ENCODE assay signal across 1 cellular context in the genomic region with DNA sequence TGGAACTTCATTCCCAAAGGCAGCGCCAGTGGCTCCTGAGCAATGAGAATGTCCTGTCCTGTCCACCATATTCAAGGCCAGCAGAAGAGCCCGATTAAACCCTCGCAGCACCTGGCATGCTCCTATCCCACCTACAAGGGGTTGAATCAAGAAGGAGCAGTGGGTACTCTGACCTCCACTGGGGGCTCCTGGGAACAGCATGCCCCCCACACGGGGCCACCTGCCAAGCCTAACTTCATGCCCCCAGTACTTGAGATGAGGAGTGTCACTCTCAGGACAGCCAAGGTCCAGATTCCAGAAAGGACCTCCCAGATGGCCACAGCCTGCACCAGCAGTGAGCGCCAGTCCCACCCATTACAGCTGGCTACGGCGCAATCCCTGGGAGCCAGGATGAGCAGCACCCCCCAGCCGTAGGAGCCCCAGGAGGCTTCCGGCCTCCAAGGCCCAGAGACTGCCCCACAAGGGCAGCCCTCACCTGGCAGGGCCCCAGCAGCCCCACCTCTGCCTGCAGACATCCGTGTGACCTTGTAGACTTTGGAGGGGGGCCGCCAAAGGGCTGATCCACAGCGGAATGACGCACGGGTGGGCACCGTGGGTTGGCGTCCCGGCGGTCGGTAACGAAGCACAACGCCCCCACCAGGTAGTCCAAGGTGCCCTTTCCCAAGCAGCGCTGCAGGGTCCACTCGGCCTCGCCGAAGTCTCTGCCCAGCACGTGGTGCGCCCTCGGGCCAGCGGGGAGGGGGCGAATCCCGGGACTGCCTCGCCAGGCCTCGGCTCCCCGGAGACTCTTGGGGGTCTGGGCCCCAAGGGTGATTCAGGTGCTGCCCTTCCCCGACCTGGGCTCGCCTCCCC.
TF ChIP-seq lines count a peak whose summit lies in the region.

No MANE protein-coding gene starts in this region.

TF ChIP-seq in endothelial cell of umbilical vein, 7 proteins besides CTCF, POLR2A, EP300 and RAD21:
- TF ChIP-seq JUN (IDR thresholded peaks at IDR 0.05; ENCODE audit: borderline replicate concordance, insufficient read depth, insufficient read length, low read depth) (no peak), MYC (IDR thresholded peaks at IDR 0.05; ENCODE audit: low read depth, low read length) (no peak), EZH2 (IDR thresholded peaks at IDR 0.05; ENCODE audit: borderline replicate concordance, low read depth, low read length, severe bottlenecking) (no peak), FOS (IDR thresholded peaks at IDR 0.05; ENCODE audit: borderline replicate concordance, insufficient read depth, low read length) (no peak), GATA2 (IDR thresholded peaks at IDR 0.05; ENCODE audit: insufficient read depth, insufficient read length, low read depth, low read length) (no peak), POLR2AphosphoS5 (IDR thresholded peaks at IDR 0.05; ENCODE audit: insufficient read depth, low read depth, low read length) (no peak)
- TF ChIP-seq, protein P1, sequence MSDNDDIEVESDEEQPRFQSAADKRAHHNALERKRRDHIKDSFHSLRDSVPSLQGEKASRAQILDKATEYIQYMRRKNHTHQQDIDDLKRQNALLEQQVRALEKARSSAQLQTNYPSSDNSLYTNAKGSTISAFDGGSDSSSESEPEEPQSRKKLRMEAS (IDR thresholded peaks at IDR 0.05; ENCODE audit: insufficient read depth, insufficient read length), result no peak
TF ChIP-seq in endothelial cell of umbilical vein: peak in this region for 0.
